7 cellular contexts compared by ENCODE assay signal in genomic region chr14:96501383-96501745, GRCh38. TPM values are rescaled to one million over a fixed set of nuclear protein-coding genes. Genes with fewer than 3 reads are reported as not detected.
DNase-seq lines count a peak whose midpoint lies in the region; ATAC-seq, FAIRE-seq and TF ChIP-seq lines count a peak whose summit lies in the region.

No MANE protein-coding gene starts in this region.

- peaks cover 41% of the 10 kb centered on the region for H3K79me2 ChIP-seq in endothelial cell of umbilical vein (ENCODE audit: control insufficient read depth, insufficient read depth, low read length)

- H3K36me3 ChIP-seq in H7 (replicated peaks; ENCODE audit: control insufficient read depth, insufficient read depth, low read length) (no peaks in the 10 kb centered on the region), RWPE2 (ENCODE audit: low read depth) (peaks cover 32% of the 10 kb centered on the region), endothelial cell of umbilical vein (ENCODE audit: control insufficient read depth in 2 of 2, extremely low read depth in 1 of 2, insufficient read depth in 2 of 2, low read length in 2 of 2) (no peaks in the 10 kb centered on the region), neutrophil (no peaks in the 10 kb centered on the region)

- dilution Hi-C loops in endothelial cell of umbilical vein (cut with MboI; ENCODE audit: extremely low pct_ligation_motif_present, low sequenced_read_pairs) = no loop called here

- CTCF ChIA-PET in endothelial cell of umbilical vein (lab: Charles Lee) = interaction anchor here (0.5 kb wide), 1 partner anchor 30 kb away, joined by 3 read pairs; no protein-coding TSS in a partner anchor

- intact Hi-C loops in endothelial cell of umbilical vein (cut with micrococcal nuclease) = loop anchor here (10.0 kb wide), 1 partner anchor 967 kb away; the partner anchor contains the start of gene GLRX5

- peak overlapping the region; percentile 90 for H3K4me2 ChIP-seq in endothelial cell of umbilical vein (ENCODE audit: insufficient read depth, low read length)

- H4K20me1 ChIP-seq in endothelial cell of umbilical vein (replicated peaks; ENCODE audit: control insufficient read depth, extremely low read depth, insufficient read depth, low read length) = peaks cover 3% of the 10 kb centered on the region

- peak; percentile 40 for DNase-seq in H7
- no peak for DNase-seq in RWPE2 (ENCODE audit: low spot score)
- DNase-seq in endothelial cell of umbilical vein (ENCODE audit: low read depth, low spot score) = no peak
- DNase-seq in RCC 7860 (ENCODE audit: low spot score) = no peak
- no peak for DNase-seq in NCI-H1105 (lab: John Stamatoyannopoulos, UW)
- no peak for DNase-seq in cerebellar nuclear complex (lab: John Stamatoyannopoulos, UW)

- H3K4me1 ChIP-seq in RWPE2 (ENCODE audit: insufficient read depth, poor library complexity, severe bottlenecking) (peaks cover 26% of the 10 kb centered on the region), endothelial cell of umbilical vein (ENCODE audit: control insufficient read depth, extremely low read depth, insufficient read depth, low read length) (peaks cover 29% of the 10 kb centered on the region), neutrophil (ENCODE audit: control insufficient read depth in 1 of 2, insufficient read depth in 1 of 2, low read depth in 1 of 2, low read length in 1 of 2) (peaks cover 40 to 42% of the 10 kb centered on the region in 2 experiments)

- peak overlapping the region; percentile 78 for H3K9ac ChIP-seq in endothelial cell of umbilical vein (replicated peaks; ENCODE audit: extremely low read depth, insufficient read depth, low read length)

- POLR2A ChIA-PET in endothelial cell of umbilical vein (lab: Charles Lee) = interaction anchor here (0.6 kb wide), 1 partner anchor 41 kb away, joined by 3 read pairs; no protein-coding TSS in a partner anchor

- BruUV-seq in endothelial cell of umbilical vein (replicated peaks; lab: Mats Ljungman, UMichigan) = no TSS peak

- H3K27me3 ChIP-seq in H7 (ENCODE audit: control insufficient read depth, insufficient read depth, low read length) (no peaks in the 10 kb centered on the region), RWPE2 (ENCODE audit: insufficient read depth, poor library complexity, severe bottlenecking) (no peaks in the 10 kb centered on the region), endothelial cell of umbilical vein (ENCODE audit: control insufficient read depth in 2 of 2, insufficient read depth in 2 of 2, low read length in 2 of 2) (no peaks in the 10 kb centered on the region), neutrophil (peaks cover 18% of the 10 kb centered on the region)

- TF ChIP-seq POLR2A in endothelial cell of umbilical vein (IDR thresholded peaks at IDR 0.05; ENCODE audit: low read depth, low read length) = no peak

- H3K4me3 ChIP-seq in H7 (ENCODE audit: insufficient read depth, low read depth, low read length) (peak overlapping the region; percentile 100), RWPE2 (ENCODE audit: severe bottlenecking) (peak overlapping the region; percentile 59), endothelial cell of umbilical vein (replicated peaks in 1 of 3; ENCODE audit: insufficient read depth in 1 of 3, low read depth in 1 of 3, low read length in 3 of 3) (peak overlapping the region; percentile 49 to 82 (median 81)), neutrophil (ENCODE audit: low read depth in 1 of 2, low read length in 1 of 2) (peak overlapping the region; percentile 78 to 81)

- no peaks in the 10 kb centered on the region for H3K9me3 ChIP-seq in RWPE2 (ENCODE audit: severe bottlenecking)
- no peaks in the 10 kb centered on the region for H3K9me3 ChIP-seq in endothelial cell of umbilical vein (replicated peaks; ENCODE audit: control insufficient read depth, insufficient read depth, low read length)
- H3K9me3 ChIP-seq in neutrophil = no peaks in the 10 kb centered on the region

- H3K27ac ChIP-seq in RWPE2 (ENCODE audit: poor library complexity, severe bottlenecking) = peak overlapping the region; percentile 53
- peak overlapping the region; percentile 73 for H3K27ac ChIP-seq in endothelial cell of umbilical vein (ENCODE audit: insufficient read depth, low read depth, low read length)
- peak overlapping the region; percentile 93 for H3K27ac ChIP-seq in neutrophil

- peak overlapping the region; percentile 91 for H2AFZ ChIP-seq in endothelial cell of umbilical vein (ENCODE audit: low read depth, low read length)

- no peak for TF ChIP-seq CTCF in RWPE2 (IDR thresholded peaks at IDR 0.05; ENCODE audit: poor library complexity, severe bottlenecking)
- no peak for TF ChIP-seq CTCF in endothelial cell of umbilical vein (IDR thresholded peaks at IDR 0.05; ENCODE audit: extremely low read depth in 1 of 2, insufficient read depth in 1 of 2, low read depth in 1 of 2, low read length in 2 of 2)
- TF ChIP-seq CTCF in neutrophil (IDR thresholded peaks at IDR 0.05) = no peak

- FAIRE-seq in endothelial cell of umbilical vein (lab: Jason Lieb, UNC) (peak; percentile 78), RCC 7860 (lab: Jason Lieb, UNC) (no peak)

- H3K9me1 ChIP-seq in endothelial cell of umbilical vein (replicated peaks; ENCODE audit: control insufficient read depth, extremely low read depth, insufficient read depth, low read length) = no peaks in the 10 kb centered on the region

- ATAC-seq in RWPE2 (ENCODE audit: low read depth) = no peak

TF ChIP-seq in endothelial cell of umbilical vein, 7 proteins besides CTCF, POLR2A, EP300 and RAD21:
- no peak for TF ChIP-seq FOS (IDR thresholded peaks at IDR 0.05; ENCODE audit: borderline replicate concordance, insufficient read depth, low read length)
- no peak for TF ChIP-seq GATA2 (IDR thresholded peaks at IDR 0.05; ENCODE audit: insufficient read depth, insufficient read length, low read depth, low read length)
- no peak for TF ChIP-seq MAX (IDR thresholded peaks at IDR 0.05; ENCODE audit: insufficient read depth, insufficient read length)
- no peak for TF ChIP-seq POLR2AphosphoS5 (IDR thresholded peaks at IDR 0.05; ENCODE audit: insufficient read depth, low read depth, low read length)
- TF ChIP-seq EZH2 (IDR thresholded peaks at IDR 0.05; ENCODE audit: borderline replicate concordance, low read depth, low read length, severe bottlenecking) = no peak
- TF ChIP-seq MYC (IDR thresholded peaks at IDR 0.05; ENCODE audit: low read depth, low read length) = no peak
- TF ChIP-seq JUN (IDR thresholded peaks at IDR 0.05; ENCODE audit: borderline replicate concordance, insufficient read depth, insufficient read length, low read depth) = no peak

RNA-seq across cellular contexts. Expression of gene PAPOLA, which starts 0.8 kb away (rescaled TPM):
- total RNA-seq in H7 (2014; rRNA removed; shearing (Covaris generic)) = 73.9 and 101 TPM in 2 replicates
- 164 and 184 TPM in 2 replicates for total RNA-seq in endothelial cell of umbilical vein
- 75.4 and 80.3 TPM in 2 replicates for polyA plus RNA-seq in endothelial cell of umbilical vein
- polyA plus RNA-seq in endothelial cell of umbilical vein (2011; cell fraction: cytosol; rRNA removed) = 85.3 and 89.0 TPM in 2 replicates
- 148 and 170 TPM in 2 replicates for polyA plus RNA-seq in endothelial cell of umbilical vein (2011; cell fraction: nucleus; rRNA removed)
- 81.9 and 128 TPM in 2 replicates for polyA plus RNA-seq in endothelial cell of umbilical vein (2012)
- polyA minus RNA-seq in endothelial cell of umbilical vein = 156 and 163 TPM in 2 replicates
- polyA minus RNA-seq in endothelial cell of umbilical vein (2011; cell fraction: cytosol; rRNA and poly(A)+ RNA removed) = 110 TPM
- 225 and 323 TPM in 2 replicates for polyA minus RNA-seq in endothelial cell of umbilical vein (2011; cell fraction: nucleus; rRNA and poly(A)+ RNA removed)
